8 cellular contexts compared by ENCODE assay signal in the genomic region with DNA sequence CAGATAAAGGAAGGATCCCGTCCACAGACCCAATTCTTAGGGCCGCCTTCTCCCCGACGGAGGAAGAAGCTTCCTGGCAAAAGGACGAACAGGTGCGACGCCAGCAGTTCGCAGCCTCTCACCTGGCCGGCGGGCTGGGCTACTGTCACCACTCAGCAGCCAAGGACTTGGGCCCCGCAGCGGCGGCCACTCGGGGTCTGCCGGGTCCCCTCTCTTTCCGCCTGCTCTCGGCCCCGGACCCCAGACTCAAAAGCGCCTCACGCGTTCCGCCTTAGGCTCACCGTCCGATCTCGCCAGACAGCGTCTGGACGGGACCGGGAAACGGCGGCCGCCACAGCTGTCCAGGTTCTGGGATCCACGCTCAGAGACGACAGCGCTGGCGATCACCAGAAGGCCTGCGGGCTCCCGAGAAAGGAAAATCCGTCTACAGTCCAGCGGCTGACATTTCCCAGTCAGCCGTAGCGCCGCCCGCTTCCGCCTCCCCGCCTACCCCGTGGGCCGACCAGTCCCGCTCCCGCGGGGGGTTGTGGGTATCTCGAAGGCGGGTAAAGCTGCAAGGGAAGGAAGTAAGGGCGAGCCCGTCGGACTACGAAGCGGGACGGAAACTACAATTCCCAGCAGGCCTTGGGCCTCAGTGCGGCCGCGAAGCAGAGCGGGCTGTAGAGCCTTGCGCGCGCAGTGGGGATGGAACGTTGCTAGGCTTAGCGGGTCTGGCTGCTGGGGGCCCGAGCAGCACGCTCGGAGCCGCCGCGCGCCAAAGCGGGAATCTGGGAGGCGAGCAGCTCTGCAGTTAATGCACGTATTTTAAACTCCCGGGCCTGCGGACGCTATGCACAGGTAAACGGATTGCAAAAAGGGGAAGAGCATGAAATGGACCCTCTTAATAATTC. TPM values are rescaled to one million over a fixed set of nuclear protein-coding genes. Genes with fewer than 3 reads are reported as not detected.
DNase-seq lines count a peak whose midpoint lies in the region; ATAC-seq, FAIRE-seq and TF ChIP-seq lines count a peak whose summit lies in the region.

A gene (minus strand): TSS at position 454 of the 890 bp plus-strand sequence. CDS start 8,538 bp downstream, outside the sequence.
A gene (plus strand): TSS at position 678 of the 890 bp plus-strand sequence. CDS start 152 bp downstream, at position 830.

- BruUV-seq in HepG2 (replicated peaks; lab: Mats Ljungman, UMichigan) = TSS peak; percentile 66

- peaks cover 49% of the 10 kb centered on the region for H3K79me2 ChIP-seq in HepG2 (ENCODE audit: insufficient read depth, low read length)

- peak; percentile 85 for FAIRE-seq in HepG2 (lab: Jason Lieb, UNC)

- in situ Hi-C loops in HepG2 (cut with HindIII; ENCODE audit: extremely low pct_ligation_motif_present, low pct_unique_long_range_greater_than_20kb) = no loop called here

- CTCF ChIA-PET in HepG2 (lab: Yijun Ruan, JAX; ENCODE audit: low intra/inter-chr PET ratio, low total read pairs) = no interaction called here

- peak; percentile 98 for ATAC-seq in GM19395 (IDR thresholded peaks at IDR 0.05; ENCODE audit: unreplicated experiment)
- ATAC-seq in HG03565 (IDR thresholded peaks at IDR 0.05; ENCODE audit: unreplicated experiment) = peak; percentile 99
- ATAC-seq in HepG2 = peak; percentile 97

- TF ChIP-seq POLR2A in HepG2 (IDR thresholded peaks at IDR 0.05; ENCODE audit: insufficient read depth in 1 of 2, low read depth in 2 of 2, low read length in 2 of 2) = peak; percentile 72 to 81

- intact Hi-C loops in HepG2 (cut with micrococcal nuclease; ENCODE audit: unreplicated experiment) = loop anchor here (1.0 to 10.0 kb wide), 5 partner anchors 12 to 1224 kb away; a partner anchor contains a TSS

- H2AFZ ChIP-seq in HepG2 (ENCODE audit: low read length) = peak within 1 kb of the TSS; percentile 52

- TF ChIP-seq RAD21 in HepG2 (CRISPR knock-in tag; IDR thresholded peaks at IDR 0.05) = no peak

- TF ChIP-seq EP300 in HepG2 (IDR thresholded peaks at IDR 0.05; ENCODE audit: low read depth in 2 of 2, low read length in 2 of 2) (peak; percentile 7 to 52; a peak in 1 of 4 replicates), HepG2 (CRISPR knock-in tag; IDR thresholded peaks at IDR 0.05; ENCODE audit: borderline replicate concordance) (no peak)

- H3K27ac ChIP-seq in C4-2B (peak within 1 kb of the TSS; percentile 74), HepG2 (ENCODE audit: extremely low read length, insufficient read depth, low read length) (peak within 1 kb of the TSS; percentile 83)

- peak within 1 kb of the TSS; percentile 90 to 94 (median 90) for H3K4me3 ChIP-seq in HepG2 (replicated peaks in 1 of 3; ENCODE audit: insufficient read depth in 1 of 3, low read depth in 2 of 3, low read length in 3 of 3)

- POLR2A ChIA-PET in HepG2 (lab: Yijun Ruan, JAX) = interaction anchor here (0.9 to 4.5 kb wide), 8 partner anchors 10 to 92 kb away, joined by 3 to 57 read pairs (median 8); a partner anchor contains a TSS

- peaks cover 3 to 22% of the 10 kb centered on the region in 2 experiments; a peak in 3 of 5 replicates for H3K36me3 ChIP-seq in HepG2 (replicated peaks in 1 of 2; ENCODE audit: control insufficient read depth in 1 of 2, insufficient read depth in 2 of 2, low read length in 2 of 2)

- no peaks in the 10 kb centered on the region; a peak in 1 of 5 replicates for H3K27me3 ChIP-seq in HepG2 (ENCODE audit: control insufficient read depth in 1 of 2, insufficient read depth in 2 of 2, low read length in 2 of 2)

- DNase-seq in NCI-H774 (lab: John Stamatoyannopoulos, UW) (peak; percentile 99), dermis blood vessel endothelial cell (peak; percentile 99), HepG2 (ENCODE audit: low spot score) (peak; percentile 95)
- peak; percentile 96 for DNase-seq in activated CD4-positive, alpha-beta T cell treated with anti-CD3 and anti-CD28 coated beads, Interleukin-2, amount 50 U/mL, for 4 hours
- peak; percentile 97 for DNase-seq in stimulated activated CD4-positive, alpha-beta T cell treated with anti-CD3 and anti-CD28 coated beads, Interleukin-4, amount 100 ng/mL, for 1 hour

- H3K9ac ChIP-seq in HepG2 (ENCODE audit: insufficient read depth, low read depth, low read length) = peak within 1 kb of the TSS; percentile 87

- no peaks in the 10 kb centered on the region for H3K9me3 ChIP-seq in HepG2 (ENCODE audit: low read length)

- peak within 1 kb of the TSS; percentile 99 for H3K4me2 ChIP-seq in HepG2 (ENCODE audit: low read depth, low read length)

- no peak for TF ChIP-seq CTCF in C4-2B (conservative IDR thresholded peaks at IDR 0.05)
- TF ChIP-seq CTCF in HepG2 (CRISPR knock-in tag; IDR thresholded peaks at IDR 0.05) = no peak

- peaks cover 73% of the 10 kb centered on the region for H3K4me1 ChIP-seq in HepG2 (ENCODE audit: insufficient read depth, low read length)

- no peaks in the 10 kb centered on the region for H4K20me1 ChIP-seq in HepG2 (ENCODE audit: insufficient read depth, low read length)

- 0% methylated on average over 29 of the region's 81 CpGs for WGBS in HepG2 (ENCODE audit: low lambda C conversion rate)

TF ChIP-seq in HepG2, 621 proteins besides CTCF, POLR2A, EP300 and RAD21 (continues in another document):
- TF ChIP-seq SRSF1 (optimal IDR thresholded peaks at IDR 0.05; ENCODE audit: low read depth, low read length) = peak; percentile 22
- TF ChIP-seq CENPT (CRISPR knock-in tag; IDR thresholded peaks at IDR 0.05; ENCODE audit: low read depth) = no peak
- no peak; the same call in 1 of the 2 replicates for TF ChIP-seq ZNF782 (CRISPR knock-in tag; IDR thresholded peaks at IDR 0.05; ENCODE audit: borderline replicate concordance)
- TF ChIP-seq SPEN (CRISPR knock-in tag; IDR thresholded peaks at IDR 0.05; ENCODE audit: low read depth) = peak; percentile 92

RNA-seq across cellular contexts. Expression of the first gene that starts in this region (rescaled TPM):
- 8.8 and 13.1 TPM in 2 replicates for total RNA-seq in dermis blood vessel endothelial cell
- 1.8 and 4.7 TPM in 2 replicates for total RNA-seq in HepG2 (2016; rRNA removed; fragmentation: Illumina TruSeq; extraction: Trizol)
- 0.51 and 0.88 TPM in 2 replicates for total RNA-seq in HepG2 (2016; cell fraction: cytosol; rRNA removed; fragmentation: Illumina TruSeq; extraction: Trizol; ENCODE audit: low read depth)
- total RNA-seq in HepG2 (2016; cell fraction: insoluble cytoplasmic fraction; rRNA removed; fragmentation: Illumina TruSeq; extraction: Trizol) = 1.9 and 2.6 TPM in 2 replicates
- 0.83 and 1.1 TPM in 2 replicates for total RNA-seq in HepG2 (2016; cell fraction: membrane; rRNA removed; fragmentation: Illumina TruSeq; extraction: Trizol)
- 6.0 and 7.7 TPM in 2 replicates for total RNA-seq in HepG2 (2016; cell fraction: nucleus; rRNA removed; fragmentation: Illumina TruSeq; extraction: Trizol)
- polyA plus RNA-seq in HepG2 (2011; rRNA removed) = 2.0 TPM in 2 replicates
- 0.43 and 0.82 TPM in 2 replicates for polyA plus RNA-seq in HepG2 (2011; cell fraction: cytosol; rRNA removed)
- 2.0 and 2.2 TPM in 2 replicates for polyA plus RNA-seq in HepG2 (2011; cell fraction: nucleus; rRNA removed)
- polyA plus RNA-seq in HepG2 (2012) = 2.1 and 2.8 TPM in 2 replicates
- 0.12 and 0.41 TPM in 2 replicates for polyA plus RNA-seq in HepG2 (2016; cell fraction: cytosol; fragmentation: Illumina TruSeq; extraction: Trizol; ENCODE audit: low read depth)
- 1.1 and 1.2 TPM in 2 replicates for polyA plus RNA-seq in HepG2 (2016; cell fraction: insoluble cytoplasmic fraction; fragmentation: Illumina TruSeq; extraction: Trizol; ENCODE audit: low read depth)
- 0.27 and 0.40 TPM in 2 replicates for polyA plus RNA-seq in HepG2 (2016; cell fraction: membrane; fragmentation: Illumina TruSeq; extraction: Trizol; ENCODE audit: low read depth)
- 4.2 and 5.2 TPM in 2 replicates for polyA plus RNA-seq in HepG2 (2016; cell fraction: nucleus; fragmentation: Illumina TruSeq; extraction: Trizol; ENCODE audit: insufficient read depth, low read depth)
- 3.3 and 13.6 TPM in 2 replicates for polyA minus RNA-seq in HepG2 (2011; rRNA and poly(A)+ RNA removed; ENCODE audit: low replicate concordance)
- 2.8 and 4.0 TPM in 2 replicates for polyA minus RNA-seq in HepG2 (2011; cell fraction: cytosol; rRNA and poly(A)+ RNA removed)
- polyA minus RNA-seq in HepG2 (2011; cell fraction: nucleus; rRNA and poly(A)+ RNA removed) = 6.8 and 9.4 TPM in 2 replicates

RNA-seq across cellular contexts. Expression of the second gene that starts in this region (rescaled TPM):
- 32.3 and 51.9 TPM in 2 replicates for total RNA-seq in dermis blood vessel endothelial cell
- total RNA-seq in HepG2 (2016; rRNA removed; fragmentation: Illumina TruSeq; extraction: Trizol) = 84.1 and 121 TPM in 2 replicates
- 34.3 and 35.7 TPM in 2 replicates for total RNA-seq in HepG2 (2016; cell fraction: cytosol; rRNA removed; fragmentation: Illumina TruSeq; extraction: Trizol; ENCODE audit: low read depth)
- 83.8 and 119 TPM in 2 replicates for total RNA-seq in HepG2 (2016; cell fraction: insoluble cytoplasmic fraction; rRNA removed; fragmentation: Illumina TruSeq; extraction: Trizol)
- 103 and 105 TPM in 2 replicates for total RNA-seq in HepG2 (2016; cell fraction: membrane; rRNA removed; fragmentation: Illumina TruSeq; extraction: Trizol)
- 51.9 and 54.0 TPM in 2 replicates for total RNA-seq in HepG2 (2016; cell fraction: nucleus; rRNA removed; fragmentation: Illumina TruSeq; extraction: Trizol)
- 24.7 and 29.6 TPM in 2 replicates for polyA plus RNA-seq in HepG2 (2011; rRNA removed)
- 20.2 and 23.0 TPM in 2 replicates for polyA plus RNA-seq in HepG2 (2011; cell fraction: cytosol; rRNA removed)
- polyA plus RNA-seq in HepG2 (2011; cell fraction: nucleus; rRNA removed) = 19.4 and 21.5 TPM in 2 replicates
- polyA plus RNA-seq in HepG2 (2012) = 16.6 and 29.1 TPM in 2 replicates
- polyA plus RNA-seq in HepG2 (2016; cell fraction: cytosol; fragmentation: Illumina TruSeq; extraction: Trizol; ENCODE audit: low read depth) = 24.9 and 29.5 TPM in 2 replicates
- 84.4 and 87.1 TPM in 2 replicates for polyA plus RNA-seq in HepG2 (2016; cell fraction: insoluble cytoplasmic fraction; fragmentation: Illumina TruSeq; extraction: Trizol; ENCODE audit: low read depth)
- polyA plus RNA-seq in HepG2 (2016; cell fraction: membrane; fragmentation: Illumina TruSeq; extraction: Trizol; ENCODE audit: low read depth) = 49.9 and 54.3 TPM in 2 replicates
- polyA plus RNA-seq in HepG2 (2016; cell fraction: nucleus; fragmentation: Illumina TruSeq; extraction: Trizol; ENCODE audit: insufficient read depth, low read depth) = 55.5 and 56.1 TPM in 2 replicates
- 46.3 and 180 TPM in 2 replicates for polyA minus RNA-seq in HepG2 (2011; rRNA and poly(A)+ RNA removed; ENCODE audit: low replicate concordance)
- polyA minus RNA-seq in HepG2 (2011; cell fraction: cytosol; rRNA and poly(A)+ RNA removed) = 23.5 and 24.9 TPM in 2 replicates
- 30.7 and 31.5 TPM in 2 replicates for polyA minus RNA-seq in HepG2 (2011; cell fraction: nucleus; rRNA and poly(A)+ RNA removed)

Comparison
In these comparisons a context has a peak if more than half of its experiments do, and no peak if none do; other contexts are left out.
1. Peak in every context shown above with its lines: DNase-seq, ATAC-seq, H3K4me3 ChIP-seq and H3K27ac ChIP-seq.